10 cellular contexts compared by ENCODE assay signal in genomic region chr20:57693002-57693582, GRCh38. TPM values are rescaled to one million over a fixed set of nuclear protein-coding genes. Genes with fewer than 3 reads are reported as not detected.
A peak's percentile ranks its signal among the peaks of the same experiment; 100 is the strongest.
DNase-seq lines count a peak whose midpoint lies in the region; ATAC-seq, FAIRE-seq and TF ChIP-seq lines count a peak whose summit lies in the region.
"Had no signal": no experiment of that assay in that cellular context is flagged by ENCODE, and none has a peak within 500 bp of the region (broad histone marks: within the 10 kb centered on the region; RNA-seq: fewer than 3 reads in every experiment).

No MANE protein-coding gene starts in this region.

- DNase-seq in activated naive CD4-positive, alpha-beta T cell treated with anti-CD3 and anti-CD28 coated beads, Interleukin-2, amount 10 ng/mL, durations not matched to agents 7 days and 5 days = no peak
- no peak for DNase-seq in activated naive CD4-positive, alpha-beta T cell treated with anti-CD3 and anti-CD28 coated beads, Interleukin-2, amount 50 U/mL, for 16 hours
- DNase-seq in astrocyte of the cerebellum (ENCODE audit: low read depth) (no peak), HepG2 (ENCODE audit: low spot score) (no peak), vagina (ENCODE audit: extremely low spot score in 2 of 2) (no peak), cardiac septum (ENCODE audit: low spot score) (no peak)
- no peak for DNase-seq in activated T-cell treated with anti-CD3 and anti-CD28 coated beads, Interleukin-2, amount 50 U/mL, for 24 hours

- POLR2A ChIA-PET in HepG2 (lab: Yijun Ruan, JAX) = no interaction called here

- no peak for TF ChIP-seq POLR2A in HepG2 (IDR thresholded peaks at IDR 0.05; ENCODE audit: insufficient read depth in 1 of 2, low read depth in 2 of 2, low read length in 2 of 2)
- TF ChIP-seq POLR2A in vagina (IDR thresholded peaks at IDR 0.05) = no peak

- no peaks in the 10 kb centered on the region for H3K79me2 ChIP-seq in HepG2 (ENCODE audit: insufficient read depth, low read length)

- peak; percentile 46; the same call in 2 of the 3 replicates for ATAC-seq in HepG2
- no peak for ATAC-seq in HG02973 (IDR thresholded peaks at IDR 0.05; ENCODE audit: unreplicated experiment)
- ATAC-seq: sciatic nerve had no signal

- no peaks in the 10 kb centered on the region for H3K4me1 ChIP-seq in HepG2 (ENCODE audit: insufficient read depth, low read length)
- peaks cover 98% of the 10 kb centered on the region for H3K4me1 ChIP-seq in vagina

- H3K27me3 ChIP-seq in HepG2 (ENCODE audit: control insufficient read depth in 1 of 2, insufficient read depth in 2 of 2, low read length in 2 of 2) (peaks cover 45 to 98% of the 10 kb centered on the region in 2 experiments), vagina (no peaks in the 10 kb centered on the region)

- intact Hi-C loops in HepG2 (cut with micrococcal nuclease; ENCODE audit: unreplicated experiment) = no loop called here
- intact Hi-C loops in vagina (cut with DNase I) = no loop called here
- intact Hi-C loops in cardiac septum (cut with DNase I) = no loop called here

- CTCF ChIA-PET in activated naive CD4-positive, alpha-beta T cell treated with anti-CD3 and anti-CD28 coated beads, Interleukin-2, amount 10 ng/mL, durations not matched to agents 7 days and 5 days (lab: Charles Lee) = no interaction called here
- CTCF ChIA-PET in HepG2 (lab: Yijun Ruan, JAX; ENCODE audit: low intra/inter-chr PET ratio, low total read pairs) = interaction anchor here (1.5 kb wide), 1 partner anchor 517 kb away, joined by 9 read pairs; no protein-coding TSS in a partner anchor

- no peaks in the 10 kb centered on the region; the same call in 1 of the 2 replicates for H4K20me1 ChIP-seq in HepG2 (ENCODE audit: insufficient read depth, low read length)

- no peaks in the 10 kb centered on the region for H3K4me1 Mint-ChIP-seq in activated naive CD4-positive, alpha-beta T cell treated with anti-CD3 and anti-CD28 coated beads, Interleukin-2, amount 10 ng/mL, durations not matched to agents 7 days and 5 days
- peaks cover 24% of the 10 kb centered on the region for H3K4me1 Mint-ChIP-seq in activated T-cell treated with anti-CD3 and anti-CD28 coated beads, Interleukin-2, amount 50 U/mL, for 24 hours (ENCODE audit: low read depth)

- H3K4me2 ChIP-seq in HepG2 (ENCODE audit: low read depth, low read length) = no peak overlapping the region

- TF ChIP-seq RAD21 in HepG2 (CRISPR knock-in tag; IDR thresholded peaks at IDR 0.05) = no peak

- peak overlapping the region; percentile 45 for H3K27ac Mint-ChIP-seq in activated naive CD4-positive, alpha-beta T cell treated with anti-CD3 and anti-CD28 coated beads, Interleukin-2, amount 10 ng/mL, durations not matched to agents 7 days and 5 days
- no peak overlapping the region for H3K27ac Mint-ChIP-seq in activated T-cell treated with anti-CD3 and anti-CD28 coated beads, Interleukin-2, amount 50 U/mL, for 24 hours

- H3K27ac ChIP-seq in HepG2 (ENCODE audit: extremely low read length, insufficient read depth, low read length) = no peak overlapping the region
- H3K27ac ChIP-seq in vagina = peak overlapping the region; percentile 43

- H3K36me3 ChIP-seq in HepG2 (replicated peaks in 1 of 2; ENCODE audit: control insufficient read depth in 1 of 2, insufficient read depth in 2 of 2, low read length in 2 of 2) (no peaks in the 10 kb centered on the region), vagina (no peaks in the 10 kb centered on the region)

- BruUV-seq in HepG2 (replicated peaks; lab: Mats Ljungman, UMichigan) = no TSS peak

- no peak for FAIRE-seq in HepG2 (lab: Jason Lieb, UNC)
- FAIRE-seq: colon had no signal

- H3K4me3 Mint-ChIP-seq in activated naive CD4-positive, alpha-beta T cell treated with anti-CD3 and anti-CD28 coated beads, Interleukin-2, amount 10 ng/mL, durations not matched to agents 7 days and 5 days = no peak overlapping the region
- H3K4me3 Mint-ChIP-seq in activated T-cell treated with anti-CD3 and anti-CD28 coated beads, Interleukin-2, amount 50 U/mL, for 24 hours = no peak overlapping the region

- no peak overlapping the region for H3K9ac ChIP-seq in HepG2 (ENCODE audit: insufficient read depth, low read depth, low read length)

- H3K36me3 Mint-ChIP-seq in activated naive CD4-positive, alpha-beta T cell treated with anti-CD3 and anti-CD28 coated beads, Interleukin-2, amount 10 ng/mL, durations not matched to agents 7 days and 5 days = no peaks in the 10 kb centered on the region
- H3K36me3 Mint-ChIP-seq in activated T-cell treated with anti-CD3 and anti-CD28 coated beads, Interleukin-2, amount 50 U/mL, for 24 hours (ENCODE audit: low read depth) = no peaks in the 10 kb centered on the region

- H2AFZ ChIP-seq in HepG2 (ENCODE audit: low read length) = no peak overlapping the region

- H3K9me3 ChIP-seq in HepG2 (ENCODE audit: low read length) (no peaks in the 10 kb centered on the region), vagina (no peaks in the 10 kb centered on the region)

- TF ChIP-seq CTCF in astrocyte of the cerebellum (IDR thresholded peaks at IDR 0.05; ENCODE audit: low read depth, low read length, missing control alignments) (peak; percentile 20), HepG2 (CRISPR knock-in tag; IDR thresholded peaks at IDR 0.05) (peak; percentile 54), vagina (IDR thresholded peaks at IDR 0.05) (no peak)

- peaks cover 3% of the 10 kb centered on the region for H3K27me3 Mint-ChIP-seq in activated naive CD4-positive, alpha-beta T cell treated with anti-CD3 and anti-CD28 coated beads, Interleukin-2, amount 10 ng/mL, durations not matched to agents 7 days and 5 days
- H3K27me3 Mint-ChIP-seq in activated T-cell treated with anti-CD3 and anti-CD28 coated beads, Interleukin-2, amount 50 U/mL, for 24 hours = no peaks in the 10 kb centered on the region

- no peaks in the 10 kb centered on the region for H3K9me3 Mint-ChIP-seq in activated naive CD4-positive, alpha-beta T cell treated with anti-CD3 and anti-CD28 coated beads, Interleukin-2, amount 10 ng/mL, durations not matched to agents 7 days and 5 days
- no peaks in the 10 kb centered on the region for H3K9me3 Mint-ChIP-seq in activated T-cell treated with anti-CD3 and anti-CD28 coated beads, Interleukin-2, amount 50 U/mL, for 24 hours

- TF ChIP-seq EP300 in HepG2 (IDR thresholded peaks at IDR 0.05; ENCODE audit: low read depth in 2 of 2, low read length in 2 of 2) (no peak), HepG2 (CRISPR knock-in tag; IDR thresholded peaks at IDR 0.05; ENCODE audit: borderline replicate concordance) (no peak)

- H3K4me3 ChIP-seq in astrocyte of the cerebellum (ENCODE audit: low read depth, low read length) (no peak overlapping the region), HepG2 (replicated peaks in 1 of 3; ENCODE audit: insufficient read depth in 1 of 3, low read depth in 2 of 3, low read length in 3 of 3) (no peak overlapping the region), vagina (no peak overlapping the region)

- WGBS in HepG2 (ENCODE audit: low lambda C conversion rate) = 7% methylated on average over 18 of the region's 20 CpGs

- in situ Hi-C loops in astrocyte of the cerebellum (cut with HindIII; ENCODE audit: low sequenced_read_pairs) = no loop called here
- in situ Hi-C loops in HepG2 (cut with HindIII; ENCODE audit: extremely low pct_ligation_motif_present, low pct_unique_long_range_greater_than_20kb) = no loop called here

TF ChIP-seq in HepG2, 621 proteins besides CTCF, POLR2A, EP300 and RAD21 (continues in another document):
- TF ChIP-seq SMC3 (IDR thresholded peaks at IDR 0.05; ENCODE audit: low read length) (no peak), STAG1 (CRISPR knock-in tag; IDR thresholded peaks at IDR 0.05) (peak; percentile 34), MTA1 (CRISPR knock-in tag; IDR thresholded peaks at IDR 0.05; ENCODE audit: borderline replicate concordance) (0 out of 2 replicates have a peak, but pooled peaks have one; percentile 11)

RNA-seq across cellular contexts. Expression of gene PMEPA1, which starts 16.7 kb away (rescaled TPM):
- total RNA-seq in HepG2 (2016; rRNA removed; fragmentation: Illumina TruSeq; extraction: Trizol) (not detected in 2 replicates), vagina (11.3 TPM), cardiac septum (34.8 TPM)
- total RNA-seq in HepG2 (2016; cell fraction: cytosol; rRNA removed; fragmentation: Illumina TruSeq; extraction: Trizol; ENCODE audit: low read depth) = not detected in 2 replicates
- not detected in 2 replicates for total RNA-seq in HepG2 (2016; cell fraction: insoluble cytoplasmic fraction; rRNA removed; fragmentation: Illumina TruSeq; extraction: Trizol)
- total RNA-seq in HepG2 (2016; cell fraction: membrane; rRNA removed; fragmentation: Illumina TruSeq; extraction: Trizol) = 0.31 TPM in 1 of 2 replicates, not detected in the other
- total RNA-seq in HepG2 (2016; cell fraction: nucleus; rRNA removed; fragmentation: Illumina TruSeq; extraction: Trizol) = not detected in 2 replicates
- 0.08 TPM in 1 of 2 replicates, not detected in the other for polyA plus RNA-seq in HepG2 (2011; rRNA removed)
- 0.03 TPM in 1 of 2 replicates, not detected in the other for polyA plus RNA-seq in HepG2 (2011; cell fraction: cytosol; rRNA removed)
- polyA plus RNA-seq in HepG2 (2011; cell fraction: nucleus; rRNA removed) = 0.12 and 0.16 TPM in 2 replicates
- polyA plus RNA-seq in HepG2 (2012) = not detected in 2 replicates
- polyA plus RNA-seq in HepG2 (2016; cell fraction: cytosol; fragmentation: Illumina TruSeq; extraction: Trizol; ENCODE audit: low read depth) = not detected in 2 replicates
- polyA plus RNA-seq in HepG2 (2016; cell fraction: insoluble cytoplasmic fraction; fragmentation: Illumina TruSeq; extraction: Trizol; ENCODE audit: low read depth) = not detected in 2 replicates
- polyA plus RNA-seq in HepG2 (2016; cell fraction: membrane; fragmentation: Illumina TruSeq; extraction: Trizol; ENCODE audit: low read depth) = 0.15 TPM in 1 of 2 replicates, not detected in the other
- polyA plus RNA-seq in HepG2 (2016; cell fraction: nucleus; fragmentation: Illumina TruSeq; extraction: Trizol; ENCODE audit: insufficient read depth, low read depth) = not detected in 2 replicates
- polyA minus RNA-seq in HepG2 (2011; rRNA and poly(A)+ RNA removed; ENCODE audit: low replicate concordance) = 0.20 and 7.8 TPM in 2 replicates
- 0.53 TPM in 1 of 2 replicates, not detected in the other for polyA minus RNA-seq in HepG2 (2011; cell fraction: cytosol; rRNA and poly(A)+ RNA removed)
- polyA minus RNA-seq in HepG2 (2011; cell fraction: nucleus; rRNA and poly(A)+ RNA removed) = 0.39 TPM in 1 of 2 replicates, not detected in the other

Comparison
In these comparisons a context has a peak if more than half of its experiments do, and no peak if none do; other contexts are left out.
1. CTCF ChIP-seq: peak in astrocyte of the cerebellum (single experiment) and HepG2 (single experiment); none in vagina (0 of 3).